Comparison of ENCODE assay signal across 11 cellular contexts in genomic region chr6:163814494-163815364, GRCh38.
A peak's percentile ranks its signal among the peaks of the same experiment; 100 is the strongest.
DNase-seq lines count a peak whose midpoint lies in the region; ATAC-seq lines count a peak whose summit lies in the region.
"Had no signal": no experiment of that assay in that cellular context is flagged by ENCODE, and none has a peak within 500 bp of the region (broad histone marks: within the 10 kb centered on the region; RNA-seq: fewer than 3 reads in every experiment).

No MANE protein-coding gene starts in this region.

- peaks cover 0 to 2% (median 0%) of the 10 kb centered on the region in 7 donors for H3K4me1 Mint-ChIP-seq in naive thymus-derived CD4-positive, alpha-beta T cell

- H3K9me3 Mint-ChIP-seq in naive thymus-derived CD4-positive, alpha-beta T cell, result peaks cover 0 to 3% (median 0%) of the 10 kb centered on the region in 11 donors

- H3K4me3 ChIP-seq in naive thymus-derived CD4-positive, alpha-beta T cell (ENCODE audit: low read length), result no peak overlapping the region
- H3K4me3 ChIP-seq: SJSA1 had no signal

- no peaks in the 10 kb centered on the region for H3K36me3 ChIP-seq in naive thymus-derived CD4-positive, alpha-beta T cell (ENCODE audit: control insufficient read depth in 2 of 3, insufficient read depth in 3 of 3, low read length in 3 of 3)
- H3K36me3 ChIP-seq: SJSA1 had no signal

- POLR2A ChIA-PET in naive thymus-derived CD4-positive, alpha-beta T cell (lab: Charles Lee), result no interaction called here

- DNase-seq in A172 (ENCODE audit: low spot score), result peak; percentile 78
- peak; percentile 69 for DNase-seq in HK-2 (ENCODE audit: unreplicated experiment)
- DNase-seq in fibroblast of gingiva (ENCODE audit: low read depth), result peak; percentile 75
- DNase-seq in HUDEP-2 (lab: John Stamatoyannopoulos, UW; ENCODE audit: unreplicated experiment in 76 of 76), result no peak
- DNase-seq in naive thymus-derived CD4-positive, alpha-beta T cell, result no peak
- DNase-seq in activated naive CD4-positive, alpha-beta T cell treated with Interleukin-2 at 50 U/mL for 16 hours, result no peak
- DNase-seq in DMS79 (lab: John Stamatoyannopoulos, UW), result no peak
- DNase-seq: left colon had no signal

- intact Hi-C loops in naive thymus-derived CD4-positive, alpha-beta T cell (cut with micrococcal nuclease), result no loop called here

- H3K4me3 Mint-ChIP-seq in naive thymus-derived CD4-positive, alpha-beta T cell, result no peak overlapping the region
- H3K4me3 Mint-ChIP-seq: activated naive CD8-positive, alpha-beta T cell had no signal

- CTCF ChIA-PET in naive thymus-derived CD4-positive, alpha-beta T cell (lab: Charles Lee), result no interaction called here

- H3K27ac Mint-ChIP-seq in naive thymus-derived CD4-positive, alpha-beta T cell, result no peak overlapping the region
- H3K27ac Mint-ChIP-seq: activated naive CD8-positive, alpha-beta T cell had no signal

- peak; percentile 74 for ATAC-seq in GM19351 (IDR thresholded peaks at IDR 0.05; ENCODE audit: unreplicated experiment)
- no peak for ATAC-seq in naive thymus-derived CD4-positive, alpha-beta T cell
- ATAC-seq: left colon had no signal

- no peak overlapping the region for H3K27ac ChIP-seq in naive thymus-derived CD4-positive, alpha-beta T cell (ENCODE audit: low read depth, low read length)
- H3K27ac ChIP-seq: SJSA1 had no signal

- no peaks in the 10 kb centered on the region for H3K9me3 ChIP-seq in naive thymus-derived CD4-positive, alpha-beta T cell (ENCODE audit: control insufficient read depth in 2 of 3, low read length in 3 of 3)

- no peaks in the 10 kb centered on the region for H3K36me3 Mint-ChIP-seq in naive thymus-derived CD4-positive, alpha-beta T cell
- H3K36me3 Mint-ChIP-seq: activated naive CD8-positive, alpha-beta T cell had no signal

- H3K27me3 Mint-ChIP-seq in naive thymus-derived CD4-positive, alpha-beta T cell, result peaks cover 0 to 15% (median 13%) of the 10 kb centered on the region in 5 donors

- H3K4me1 ChIP-seq in naive thymus-derived CD4-positive, alpha-beta T cell (ENCODE audit: control insufficient read depth in 2 of 2, insufficient read depth in 2 of 2, low read length in 2 of 2), result no peaks in the 10 kb centered on the region

- no peaks in the 10 kb centered on the region for H3K27me3 ChIP-seq in naive thymus-derived CD4-positive, alpha-beta T cell (ENCODE audit: control insufficient read depth in 2 of 2, insufficient read depth in 2 of 2, low read length in 2 of 2)
- H3K27me3 ChIP-seq: SJSA1 had no signal

Comparison
In these comparisons a context has a peak if more than half of its experiments do, and no peak if none do; other contexts are left out.
1. DNase-seq: peak in A172 (single experiment), HK-2 (single experiment) and fibroblast of gingiva (single experiment); none in HUDEP-2 (0 of 76), naive thymus-derived CD4-positive, alpha-beta T cell (0 of 9), activated naive CD4-positive, alpha-beta T cell treated with Interleukin-2 at 50 U/mL for 16 hours (single experiment) and DMS79 (single experiment).